ENCODE assay signal across 10 cellular contexts in the genomic region with DNA sequence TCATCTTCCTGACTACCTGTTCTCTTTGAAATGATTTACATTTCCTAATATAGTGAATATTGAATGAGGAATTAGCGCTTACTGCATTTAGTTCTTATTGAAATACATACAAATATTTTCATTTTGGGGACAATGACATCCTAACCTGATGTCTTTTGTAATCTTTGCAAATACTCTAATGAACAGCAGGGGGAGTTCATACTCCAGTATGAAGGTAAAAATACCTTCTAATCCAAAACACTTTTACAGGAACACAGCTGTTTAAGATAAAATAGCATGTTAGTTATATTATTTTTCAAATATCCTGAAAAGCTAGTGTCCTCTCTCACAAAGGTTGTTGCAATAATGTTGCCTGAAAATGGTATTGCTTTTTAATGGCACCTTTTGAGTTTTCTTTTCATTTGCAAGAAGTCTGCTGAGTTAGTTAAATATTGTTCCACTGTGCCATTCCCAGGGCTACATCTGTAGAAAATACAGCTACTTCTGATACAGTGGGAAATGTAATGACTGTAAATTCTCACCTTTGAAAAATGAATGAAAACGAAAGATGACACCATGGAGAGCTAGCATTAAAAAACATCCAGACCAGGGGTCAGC.
DNase-seq lines count a peak whose midpoint lies in the region; ATAC-seq and TF ChIP-seq lines count a peak whose summit lies in the region.
"Had no signal": no experiment of that assay in that cellular context is flagged by ENCODE, and none has a peak within 500 bp of the region (broad histone marks: within the 10 kb centered on the region; RNA-seq: fewer than 3 reads in every experiment).

No MANE protein-coding gene starts in this region.

- H3K9me2 ChIP-seq in GM23338 (ENCODE audit: insufficient read depth) = no peaks in the 10 kb centered on the region
- H3K9me2 ChIP-seq in OCI-LY1 (ENCODE audit: low read depth, low read length) = no peaks in the 10 kb centered on the region

- H3K36me3 Mint-ChIP-seq in GM23338 (ENCODE audit: low read depth) = no peaks in the 10 kb centered on the region
- H3K36me3 Mint-ChIP-seq: memory B cell had no signal

- H3K9me3 ChIP-seq in OCI-LY1 (ENCODE audit: low read length) (no peaks in the 10 kb centered on the region), MG63 (no peaks in the 10 kb centered on the region)

- H3K4me1 Mint-ChIP-seq in GM23338 = peaks cover 8% of the 10 kb centered on the region; the same call in 2 of the 3 replicates
- H3K4me1 Mint-ChIP-seq: activated B cell treated with CpG ODN at 0.5 μM for 24 hours, memory B cell had no signal

- H3K4me3 ChIP-seq in GM23338 (no peak overlapping the region), OCI-LY1 (ENCODE audit: low read depth, low read length, poor library complexity, severe bottlenecking) (no peak overlapping the region), fibroblast of the aortic adventitia (ENCODE audit: low read depth, low read length) (no peak overlapping the region), MG63 (no peak overlapping the region)

- H2AFZ ChIP-seq in GM23338 (no peak overlapping the region), OCI-LY1 (ENCODE audit: low read length) (no peak overlapping the region)

- no peaks in the 10 kb centered on the region for H3K27me3 ChIP-seq in GM23338 (ENCODE audit: insufficient read depth)
- H3K27me3 ChIP-seq in OCI-LY1 (ENCODE audit: insufficient read depth, low read length) = no peaks in the 10 kb centered on the region
- no peaks in the 10 kb centered on the region for H3K27me3 ChIP-seq in MG63

- H3K27ac ChIP-seq in GM23338 (ENCODE audit: low read depth) = no peak overlapping the region
- H3K27ac ChIP-seq in OCI-LY1 (ENCODE audit: low read depth, low read length, poor library complexity, severe bottlenecking) = no peak overlapping the region

- no peak overlapping the region for H3K4me3 Mint-ChIP-seq in GM23338
- H3K4me3 Mint-ChIP-seq: activated B cell treated with CpG ODN at 0.5 μM for 24 hours, memory B cell had no signal

- TF ChIP-seq CTCF in AG09319 (IDR thresholded peaks at IDR 0.05; ENCODE audit: low read depth, low read length) (peak; percentile 38), GM23338 (conservative IDR thresholded peaks at IDR 0.05; ENCODE audit: low read depth in 2 of 2) (peak in 1 of 2 experiments; percentile 80; a peak in 3 of 4 replicates), OCI-LY1 (IDR thresholded peaks at IDR 0.05; ENCODE audit: low read length) (peak; percentile 61; the same call in 1 of the 2 replicates), fibroblast of the aortic adventitia (IDR thresholded peaks at IDR 0.05; ENCODE audit: insufficient read depth, low read length) (peak; percentile 50)

- H4K20me1 ChIP-seq in GM23338 (replicated peaks; ENCODE audit: insufficient read depth) = no peaks in the 10 kb centered on the region
- no peaks in the 10 kb centered on the region for H4K20me1 ChIP-seq in OCI-LY1 (ENCODE audit: insufficient read depth, low read length)

- H3K4me2 ChIP-seq in GM23338 = no peak overlapping the region
- no peak overlapping the region for H3K4me2 ChIP-seq in OCI-LY1 (ENCODE audit: low read length)

- 0 out of 2 replicates have a peak, but pooled peaks cover under 1% of the 10 kb centered on the region for H3K4me1 ChIP-seq in GM23338 (ENCODE audit: insufficient read depth)
- no peaks in the 10 kb centered on the region for H3K4me1 ChIP-seq in OCI-LY1 (ENCODE audit: insufficient read depth, low read length, severe bottlenecking)

- no peaks in the 10 kb centered on the region for H3F3A ChIP-seq in GM23338 (replicated peaks; ENCODE audit: low read depth)
- H3F3A ChIP-seq in OCI-LY1 (ENCODE audit: insufficient read depth, low read length) = no peaks in the 10 kb centered on the region

- H3K9ac ChIP-seq in OCI-LY1 (ENCODE audit: low read length) = no peak overlapping the region

- no peaks in the 10 kb centered on the region for H3K9me3 Mint-ChIP-seq in GM23338
- H3K9me3 Mint-ChIP-seq: activated B cell treated with CpG ODN at 0.5 μM for 24 hours, memory B cell had no signal

- no peaks in the 10 kb centered on the region for H3K36me3 ChIP-seq in GM23338 (ENCODE audit: insufficient read depth)
- H3K36me3 ChIP-seq in OCI-LY1 (ENCODE audit: insufficient read depth, low read length) = no peaks in the 10 kb centered on the region
- H3K36me3 ChIP-seq in MG63 = no peaks in the 10 kb centered on the region

- H3K27ac Mint-ChIP-seq in GM23338 = no peak overlapping the region
- H3K27ac Mint-ChIP-seq: activated B cell treated with CpG ODN at 0.5 μM for 24 hours, memory B cell had no signal

- no peak for DNase-seq in AG09319 (ENCODE audit: extremely low read depth, low read depth)
- DNase-seq in GM23338 (ENCODE audit: low spot score) = peak; percentile 62
- peak; percentile 4 for DNase-seq in fibroblast of the aortic adventitia (ENCODE audit: low read depth)
- no peak for DNase-seq in AG20443 (ENCODE audit: low spot score)
- DNase-seq in COLO668 (lab: John Stamatoyannopoulos, UW; ENCODE audit: unreplicated experiment) = no peak
- DNase-seq in MG63 = no peak
- DNase-seq in globus pallidus (ENCODE audit: low spot score) = no peak
- DNase-seq: activated B cell treated with CpG ODN at 0.5 μM for 24 hours had no signal

- H3K79me2 ChIP-seq in GM23338 (replicated peaks; ENCODE audit: insufficient read depth) (no peaks in the 10 kb centered on the region), OCI-LY1 (ENCODE audit: insufficient read depth, low read length) (no peaks in the 10 kb centered on the region)

- no peaks in the 10 kb centered on the region for H3K27me3 Mint-ChIP-seq in GM23338 (ENCODE audit: insufficient read depth, low read depth, poor library complexity)

- no peak for ATAC-seq in GM23338

TF ChIP-seq in GM23338, 12 proteins besides CTCF, POLR2A, EP300 and RAD21 (continues in another document):
- TF ChIP-seq ZNF114 (CRISPR knock-in tag; IDR thresholded peaks at IDR 0.05) (no peak), NANOG (IDR thresholded peaks at IDR 0.05; ENCODE audit: borderline replicate concordance) (no peak), ZNF331 (CRISPR knock-in tag; IDR thresholded peaks at IDR 0.05; ENCODE audit: low read depth) (no peak), CREB1 (CRISPR knock-in tag; IDR thresholded peaks at IDR 0.05; ENCODE audit: low read depth) (no peak), STAT1 (IDR thresholded peaks at IDR 0.05; ENCODE audit: unreplicated experiment) (no peak), JUNB (IDR thresholded peaks at IDR 0.05; ENCODE audit: unreplicated experiment) (no peak), POLR2AphosphoS5 (IDR thresholded peaks at IDR 0.05; ENCODE audit: low read depth) (no peak)
- TF ChIP-seq, protein P1, sequence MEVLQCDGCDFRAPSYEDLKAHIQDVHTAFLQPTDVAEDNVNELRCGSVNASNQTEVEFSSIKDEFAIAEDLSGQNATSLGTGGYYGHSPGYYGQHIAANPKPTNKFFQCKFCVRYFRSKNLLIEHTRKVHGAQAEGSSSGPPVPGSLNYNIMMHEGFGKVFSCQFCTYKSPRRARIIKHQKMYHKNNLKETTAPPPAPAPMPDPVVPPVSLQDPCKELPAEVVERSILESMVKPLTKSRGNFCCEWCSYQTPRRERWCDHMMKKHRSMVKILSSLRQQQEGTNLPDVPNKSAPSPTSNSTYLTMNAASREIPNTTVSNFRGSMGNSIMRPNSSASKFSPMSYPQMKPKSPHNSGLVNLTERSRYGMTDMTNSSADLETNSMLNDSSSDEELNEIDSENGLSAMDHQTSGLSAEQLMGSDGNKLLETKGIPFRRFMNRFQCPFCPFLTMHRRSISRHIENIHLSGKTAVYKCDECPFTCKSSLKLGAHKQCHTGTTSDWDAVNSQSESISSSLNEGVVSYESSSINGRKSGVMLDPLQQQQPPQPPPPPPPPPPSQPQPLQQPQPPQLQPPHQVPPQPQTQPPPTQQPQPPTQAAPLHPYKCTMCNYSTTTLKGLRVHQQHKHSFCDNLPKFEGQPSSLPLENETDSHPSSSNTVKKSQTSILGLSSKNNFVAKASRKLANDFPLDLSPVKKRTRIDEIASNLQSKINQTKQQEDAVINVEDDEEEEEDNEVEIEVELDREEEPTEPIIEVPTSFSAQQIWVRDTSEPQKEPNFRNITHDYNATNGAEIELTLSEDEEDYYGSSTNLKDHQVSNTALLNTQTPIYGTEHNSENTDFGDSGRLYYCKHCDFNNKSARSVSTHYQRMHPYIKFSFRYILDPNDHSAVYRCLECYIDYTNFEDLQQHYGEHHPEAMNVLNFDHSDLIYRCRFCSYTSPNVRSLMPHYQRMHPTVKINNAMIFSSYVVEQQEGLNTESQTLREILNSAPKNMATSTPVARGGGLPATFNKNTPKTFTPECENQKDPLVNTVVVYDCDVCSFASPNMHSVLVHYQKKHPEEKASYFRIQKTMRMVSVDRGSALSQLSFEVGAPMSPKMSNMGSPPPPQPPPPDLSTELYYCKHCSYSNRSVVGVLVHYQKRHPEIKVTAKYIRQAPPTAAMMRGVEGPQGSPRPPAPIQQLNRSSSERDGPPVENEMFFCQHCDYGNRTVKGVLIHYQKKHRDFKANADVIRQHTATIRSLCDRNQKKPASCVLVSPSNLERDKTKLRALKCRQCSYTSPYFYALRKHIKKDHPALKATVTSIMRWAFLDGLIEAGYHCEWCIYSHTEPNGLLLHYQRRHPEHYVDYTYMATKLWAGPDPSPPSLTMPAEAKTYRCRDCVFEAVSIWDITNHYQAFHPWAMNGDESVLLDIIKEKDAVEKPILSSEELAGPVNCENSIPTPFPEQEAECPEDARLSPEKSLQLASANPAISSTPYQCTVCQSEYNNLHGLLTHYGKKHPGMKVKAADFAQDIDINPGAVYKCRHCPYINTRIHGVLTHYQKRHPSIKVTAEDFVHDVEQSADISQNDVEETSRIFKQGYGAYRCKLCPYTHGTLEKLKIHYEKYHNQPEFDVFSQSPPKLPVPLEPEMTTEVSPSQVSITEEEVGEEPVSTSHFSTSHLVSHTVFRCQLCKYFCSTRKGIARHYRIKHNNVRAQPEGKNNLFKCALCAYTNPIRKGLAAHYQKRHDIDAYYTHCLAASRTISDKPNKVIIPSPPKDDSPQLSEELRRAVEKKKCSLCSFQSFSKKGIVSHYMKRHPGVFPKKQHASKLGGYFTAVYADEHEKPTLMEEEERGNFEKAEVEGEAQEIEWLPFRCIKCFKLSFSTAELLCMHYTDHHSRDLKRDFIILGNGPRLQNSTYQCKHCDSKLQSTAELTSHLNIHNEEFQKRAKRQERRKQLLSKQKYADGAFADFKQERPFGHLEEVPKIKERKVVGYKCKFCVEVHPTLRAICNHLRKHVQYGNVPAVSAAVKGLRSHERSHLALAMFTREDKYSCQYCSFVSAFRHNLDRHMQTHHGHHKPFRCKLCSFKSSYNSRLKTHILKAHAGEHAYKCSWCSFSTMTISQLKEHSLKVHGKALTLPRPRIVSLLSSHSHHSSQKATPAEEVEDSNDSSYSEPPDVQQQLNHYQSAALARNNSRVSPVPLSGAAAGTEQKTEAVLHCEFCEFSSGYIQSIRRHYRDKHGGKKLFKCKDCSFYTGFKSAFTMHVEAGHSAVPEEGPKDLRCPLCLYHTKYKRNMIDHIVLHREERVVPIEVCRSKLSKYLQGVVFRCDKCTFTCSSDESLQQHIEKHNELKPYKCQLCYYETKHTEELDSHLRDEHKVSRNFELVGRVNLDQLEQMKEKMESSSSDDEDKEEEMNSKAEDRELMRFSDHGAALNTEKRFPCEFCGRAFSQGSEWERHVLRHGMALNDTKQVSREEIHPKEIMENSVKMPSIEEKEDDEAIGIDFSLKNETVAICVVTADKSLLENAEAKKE (CRISPR knock-in tag; IDR thresholded peaks at IDR 0.05) = no peak

Comparison
In these comparisons a context has a peak if more than half of its experiments do, and no peak if none do; other contexts are left out.
1. DNase-seq: peak in GM23338 (single experiment) and fibroblast of the aortic adventitia (single experiment); none in AG09319 (single experiment), AG20443 (single experiment), COLO668 (single experiment), MG63 (single experiment) and globus pallidus (single experiment).